21 cellular contexts compared by ENCODE assay signal in genomic region chr6:139777202-139777970, GRCh38.
DNase-seq lines count a peak whose midpoint lies in the region; ATAC-seq and TF ChIP-seq lines count a peak whose summit lies in the region.
"Had no signal": no experiment of that assay in that cellular context is flagged by ENCODE, and none has a peak within 500 bp of the region (broad histone marks: within the 10 kb centered on the region; RNA-seq: fewer than 3 reads in every experiment).

No MANE protein-coding gene starts in this region.

- H2AFZ ChIP-seq in neuronal stem cell (ENCODE audit: low read length): peak overlapping the region; percentile 53

- H3K27me3 ChIP-seq in neuronal stem cell (ENCODE audit: control insufficient read depth in 3 of 3, insufficient read depth in 3 of 3, low read depth in 1 of 3, low read length in 3 of 3): no peaks in the 10 kb centered on the region
- no peaks in the 10 kb centered on the region for H3K27me3 ChIP-seq in lower lobe of right lung (ENCODE audit: low read depth)
- H3K27me3 ChIP-seq: ascending aorta; BLaER1 treated with 17β-estradiol and CSF1 and Interleukin-3, amounts not matched to agents 10 nM and 100 nM; thyroid gland had no signal

- H2BK12ac ChIP-seq in neuronal stem cell (ENCODE audit: low read length): no peak overlapping the region

- H3K4me3 ChIP-seq in neuronal stem cell (ENCODE audit: low read length in 2 of 2) (no peak overlapping the region), lower lobe of right lung (no peak overlapping the region)
- H3K4me3 ChIP-seq: ascending aorta; BLaER1 treated with 17β-estradiol and CSF1 and Interleukin-3, amounts not matched to agents 10 nM and 100 nM; thyroid gland had no signal

- H3K4ac ChIP-seq in neuronal stem cell (ENCODE audit: low read length): no peak overlapping the region

- no peak for TF ChIP-seq CTCF in lower lobe of right lung (IDR thresholded peaks at IDR 0.05)

- H3K23ac ChIP-seq in neuronal stem cell (ENCODE audit: low read depth, low read length, poor library complexity): no peak overlapping the region

- no peak for ATAC-seq in HG02798 (IDR thresholded peaks at IDR 0.05; ENCODE audit: poor library complexity, unreplicated experiment)
- ATAC-seq in lower lobe of right lung: no peak
- ATAC-seq: natural killer cell; stimulated activated effector memory CD8-positive, alpha-beta T cell treated with anti-CD3 and anti-CD28 coated beads, Interleukin-12 subunit alpha, Interleukin-12 subunit beta, amount 100 ng/mL, for 72 hours had no signal

- H3K27ac ChIP-seq in neuronal stem cell (replicated peaks; ENCODE audit: low read length): peak overlapping the region; percentile 60
- no peak overlapping the region for H3K27ac ChIP-seq in lower lobe of right lung
- H3K27ac ChIP-seq: ascending aorta; BLaER1 treated with 17β-estradiol and CSF1 and Interleukin-3, amounts not matched to agents 10 nM and 100 nM; thyroid gland had no signal

- intact Hi-C loops in lower lobe of right lung (cut with DNase I): no loop called here

- no peak overlapping the region for H2AK5ac ChIP-seq in neuronal stem cell (ENCODE audit: low read depth, low read length)

- no peaks in the 10 kb centered on the region for H3K36me3 ChIP-seq in neuronal stem cell (replicated peaks in 1 of 2; ENCODE audit: control insufficient read depth in 2 of 2, insufficient read depth in 2 of 2, low read length in 2 of 2)
- H3K36me3 ChIP-seq in lower lobe of right lung: no peaks in the 10 kb centered on the region
- H3K36me3 ChIP-seq: ascending aorta; BLaER1 treated with 17β-estradiol and CSF1 and Interleukin-3, amounts not matched to agents 10 nM and 100 nM; thyroid gland had no signal

- DNase-seq in NCI-H1417 (lab: John Stamatoyannopoulos, UW) (peak in 2 of 3 experiments; percentile 60 to 81), NCI-H1417 treated with DMSO at 0.1 percent for 48 hours (lab: John Stamatoyannopoulos, UW) (no peak), NCI-H524 treated with DMSO at 0.1 percent for 48 hours (lab: John Stamatoyannopoulos, UW) (peak; percentile 46), cerebellar cortex (ENCODE audit: low spot score) (peak; percentile 45), neuronal stem cell (ENCODE audit: low spot score) (no peak), lower lobe of right lung (no peak), GM03348 (ENCODE audit: low spot score) (no peak)
- DNase-seq: activated CD4-positive, alpha-beta T cell treated with anti-CD3 and anti-CD28 coated beads, Interleukin-2, amount 50 U/mL, for 4 hours; activated naive CD4-positive, alpha-beta T cell treated with anti-CD3 and anti-CD28 coated beads for 36 hours; activated T-cell treated with anti-CD3 and anti-CD28 coated beads for 4 hours; DMS53; hippocampal formation; islet precursor cell; natural killer cell; NCI-H1436; stimulated activated CD4-positive, alpha-beta T cell treated with anti-CD3 and anti-CD28 coated beads, Interleukin-15, amount 100 ng/mL, for 24 hours had no signal

- no peaks in the 10 kb centered on the region for H3K79me1 ChIP-seq in neuronal stem cell (ENCODE audit: low read depth, low read length)

- H2BK15ac ChIP-seq in neuronal stem cell (ENCODE audit: low read length): no peak overlapping the region

- H3K9me3 ChIP-seq in neuronal stem cell (replicated peaks in 1 of 2; ENCODE audit: control insufficient read depth in 2 of 2, insufficient read depth in 1 of 2, low read depth in 1 of 2, low read length in 2 of 2) (no peaks in the 10 kb centered on the region), lower lobe of right lung (no peaks in the 10 kb centered on the region)
- H3K9me3 ChIP-seq: ascending aorta; BLaER1 treated with 17β-estradiol and CSF1 and Interleukin-3, amounts not matched to agents 10 nM and 100 nM; thyroid gland had no signal

- no peak overlapping the region for H3K14ac ChIP-seq in neuronal stem cell (ENCODE audit: low read length)

- H3K4me1 ChIP-seq in neuronal stem cell (ENCODE audit: control insufficient read depth in 2 of 2, insufficient read depth in 1 of 2, low read depth in 1 of 2, low read length in 2 of 2) (peaks cover 22 to 33% of the 10 kb centered on the region in 2 donors), lower lobe of right lung (no peaks in the 10 kb centered on the region)
- H3K4me1 ChIP-seq: ascending aorta; BLaER1 treated with 17β-estradiol and CSF1 and Interleukin-3, amounts not matched to agents 10 nM and 100 nM had no signal

- no CpG with 5 or more reads among the region's 6 CpGs for WGBS in neuronal stem cell (ENCODE audit: extremely low coverage in 2 of 2, insufficient read length in 2 of 2, insufficient replicate concordance in 1 of 2), 2 donors

- no peak overlapping the region for H4K91ac ChIP-seq in neuronal stem cell (ENCODE audit: low read depth, low read length, poor library complexity)

- no peak overlapping the region for H2BK120ac ChIP-seq in neuronal stem cell (ENCODE audit: low read depth, low read length)

- H2BK5ac ChIP-seq in neuronal stem cell (ENCODE audit: low read length): no peak overlapping the region

- no peak overlapping the region for H3K18ac ChIP-seq in neuronal stem cell (ENCODE audit: low read length)

- H3K9ac ChIP-seq in neuronal stem cell (ENCODE audit: low read depth, low read length, poor library complexity): no peak overlapping the region
- H3K9ac ChIP-seq: BLaER1 treated with 17β-estradiol and CSF1 and Interleukin-3, amounts not matched to agents 10 nM and 100 nM had no signal

- no peak overlapping the region for H3K4me2 ChIP-seq in neuronal stem cell (ENCODE audit: insufficient read depth, low read length, poor library complexity, severe bottlenecking)
- H3K4me2 ChIP-seq: BLaER1 treated with 17β-estradiol and CSF1 and Interleukin-3, amounts not matched to agents 10 nM and 100 nM had no signal

- no peak overlapping the region for H4K8ac ChIP-seq in neuronal stem cell (ENCODE audit: low read depth, low read length)

Comparison
In these comparisons a context has a peak if more than half of its experiments do, and no peak if none do; other contexts are left out.
1. DNase-seq: peak in NCI-H1417 (2 of 3), NCI-H524 treated with DMSO at 0.1 percent for 48 hours (single experiment) and cerebellar cortex (single experiment); none in NCI-H1417 treated with DMSO at 0.1 percent for 48 hours (single experiment), neuronal stem cell (single experiment), lower lobe of right lung (single experiment) and GM03348 (single experiment).